ENCODE assay signal across 29 cellular contexts in genomic region chr12:82174383-82174782, GRCh38.
A peak's percentile ranks its signal among the peaks of the same experiment; 100 is the strongest.
DNase-seq lines count a peak whose midpoint lies in the region; ATAC-seq and TF ChIP-seq lines count a peak whose summit lies in the region.
"Had no signal": no experiment of that assay in that cellular context is flagged by ENCODE, and none has a peak within 500 bp of the region (broad histone marks: within the 10 kb centered on the region; RNA-seq: fewer than 3 reads in every experiment).

No MANE protein-coding gene starts in this region.

- no peaks in the 10 kb centered on the region for H3K27me3 ChIP-seq in SJCRH30
- H3K27me3 ChIP-seq: body of pancreas, gastrocnemius medialis, right lobe of liver, suprapubic skin, upper lobe of right lung had no signal

- H3K27ac ChIP-seq in SJCRH30, result peak overlapping the region; percentile 37; the same call in 1 of the 2 replicates
- H3K27ac ChIP-seq: body of pancreas, gastrocnemius medialis, PC-9, right lobe of liver, suprapubic skin, upper lobe of right lung had no signal

- H3K4me3 ChIP-seq in LNCaP clone FGC (ENCODE audit: low read depth, low read length) (no peak overlapping the region), SJCRH30 (no peak overlapping the region)
- H3K4me3 ChIP-seq: body of pancreas, gastrocnemius medialis, GM12878, GM23338, PC-9, right lobe of liver, suprapubic skin, upper lobe of right lung had no signal

- DNase-seq in COR-L47 (lab: John Stamatoyannopoulos, UW) (peak; percentile 2), LNCaP clone FGC (ENCODE audit: low read depth) (peak; percentile 73), NCI-H2171 (lab: John Stamatoyannopoulos, UW) (peak; percentile 46), SJCRH30 (no peak), NCI-H82 (lab: John Stamatoyannopoulos, UW) (no peak), mesenteric fat pad (ENCODE audit: low spot score) (no peak)
- DNase-seq: activated CD4-positive, alpha-beta T cell treated with anti-CD3 and anti-CD28 coated beads, Interleukin-2, amount 10 ng/mL, durations not matched to agents 24 days and 14 days; activated naive CD4-positive, alpha-beta T cell; activated T-cell treated with anti-CD3 and anti-CD28 coated beads, Interleukin-2, amount 50 U/mL, for 4 hours; C1 segment of cervical spinal cord; EL; gastrocnemius medialis; HFFc6; KBM-7; left colon; MM.1S; PC-9; right lobe of liver; SIG-M5; stimulated activated CD4-positive, alpha-beta T cell treated with anti-CD3 and anti-CD28 coated beads, Interleukin-12 subunit alpha, Interleukin-12 subunit beta, amount 100 ng/mL, for 4 hours; stimulated activated CD4-positive, alpha-beta T cell treated with anti-CD3 and anti-CD28 coated beads, Interleukin-4, amount 100 ng/mL, for 1 hour; T1000; upper lobe of right lung had no signal

- H3K36me3 ChIP-seq in SJCRH30, result no peaks in the 10 kb centered on the region
- H3K36me3 ChIP-seq: gastrocnemius medialis, right lobe of liver, suprapubic skin, upper lobe of right lung had no signal

- H3K4me1 ChIP-seq in SJCRH30, result peaks cover 30% of the 10 kb centered on the region
- H3K4me1 ChIP-seq: body of pancreas, gastrocnemius medialis, right lobe of liver, suprapubic skin, upper lobe of right lung had no signal

- TF ChIP-seq CTCF in LNCaP clone FGC (IDR thresholded peaks at IDR 0.05; ENCODE audit: control insufficient read depth, extremely low read depth, insufficient read depth), result no peak

- no peak for ATAC-seq in GM21786 (IDR thresholded peaks at IDR 0.05; ENCODE audit: unreplicated experiment)
- ATAC-seq: activated T-cell treated with anti-CD3 and anti-CD28 coated beads, Interleukin-2, amount 50 U/mL, for 4 hours; gastrocnemius medialis; left colon; right lobe of liver; stimulated activated memory B cell treated with anti-CD40 and anti-IgM and Interleukin-4, amounts not matched to agents 10 μg/mL and 1 μg/mL and 100 μg/mL, for 72 hours; upper lobe of right lung had no signal

- H3K9me3 ChIP-seq in SJCRH30 (replicated peaks), result no peaks in the 10 kb centered on the region
- H3K9me3 ChIP-seq: body of pancreas, gastrocnemius medialis, right lobe of liver, suprapubic skin, upper lobe of right lung had no signal

Comparison
In these comparisons a context has a peak if more than half of its experiments do, and no peak if none do; other contexts are left out.
1. DNase-seq: peak in COR-L47 (single experiment), LNCaP clone FGC (single experiment) and NCI-H2171 (single experiment); none in SJCRH30 (0 of 2), NCI-H82 (single experiment) and mesenteric fat pad (single experiment).